Comparison of ENCODE assay signal across 8 cellular contexts in genomic region chr19:17859533-17860330, GRCh38. TPM values are rescaled to one million over a fixed set of nuclear protein-coding genes. Genes with fewer than 3 reads are reported as not detected.
A peak's percentile ranks its signal among the peaks of the same experiment; 100 is the strongest.
DNase-seq lines count a peak whose midpoint lies in the region; ATAC-seq and TF ChIP-seq lines count a peak whose summit lies in the region.

Gene RPL18A (plus strand): TSS chr19:17859910. CDS start chr19:17859957, 47 bp downstream.

- ATAC-seq in GM18907 (IDR thresholded peaks at IDR 0.05; ENCODE audit: unreplicated experiment) (peak; percentile 94), HG03175 (IDR thresholded peaks at IDR 0.05; ENCODE audit: unreplicated experiment) (peak; percentile 92), activated B cell treated with CpG ODN at 0.5 μM for 24 hours (ENCODE audit: low read depth) (peak; percentile 91)

- H3K27ac Mint-ChIP-seq in activated B cell treated with CpG ODN at 0.5 μM for 24 hours = peak within 1 kb of the TSS; percentile 98

- intact Hi-C loops in activated B cell treated with CpG ODN at 0.5 μM for 24 hours (cut with micrococcal nuclease) = loop anchor here (1.0 to 10.0 kb wide), 8 partner anchors 15 to 407 kb away; partner anchors contain the start of genes COLGALT1 and UNC13A

- TF ChIP-seq CTCF in activated B cell treated with CpG ODN at 0.5 μM for 24 hours (IDR thresholded peaks at IDR 0.05) = no peak

- CTCF ChIA-PET in activated B cell treated with CpG ODN at 0.5 μM for 24 hours (lab: Charles Lee) = interaction anchor here (0.6 to 5.7 kb wide), 26 partner anchors 9 to 337 kb away, joined by 3 to 201 read pairs (median 3); partner anchors contain the start of genes B3GNT3, CCDC124, JAK3 and MAP1S

- no peaks in the 10 kb centered on the region for H3K9me3 Mint-ChIP-seq in activated B cell treated with CpG ODN at 0.5 μM for 24 hours

- H3K4me1 Mint-ChIP-seq in activated B cell treated with CpG ODN at 0.5 μM for 24 hours = peaks cover 47% of the 10 kb centered on the region

- peak within 1 kb of the TSS; percentile 99 for H3K4me3 Mint-ChIP-seq in activated B cell treated with CpG ODN at 0.5 μM for 24 hours

- no peaks in the 10 kb centered on the region for H3K27me3 Mint-ChIP-seq in activated B cell treated with CpG ODN at 0.5 μM for 24 hours

- POLR2A ChIA-PET in activated B cell treated with CpG ODN at 0.5 μM for 24 hours (lab: Charles Lee) = interaction anchor here (0.5 to 4.2 kb wide), 66 partner anchors 9 to 1701 kb away, joined by 3 to 299 read pairs (median 4); partner anchors contain the start of genes ARRDC2, BST2, CCDC124 and FCHO1

- DNase-seq in AG08396 (ENCODE audit: low spot score) (peak; percentile 98), NCI-H226 (peak; percentile 99), activated B cell treated with CpG ODN at 0.5 μM for 24 hours (peak; percentile 85), inferior parietal cortex (ENCODE audit: extremely low spot score) (peak; percentile 99)
- peak; percentile 99 for DNase-seq in central memory CD4-positive, alpha-beta T cell
- peak; percentile 97 to 98 for DNase-seq in stimulated activated CD4-positive, alpha-beta T cell treated with anti-CD3 and anti-CD28 coated beads, Interleukin-12 subunit alpha, Interleukin-12 subunit beta, amount 100 ng/mL, for 24 hours (ENCODE audit: low read depth in 2 of 2)

- H3K36me3 Mint-ChIP-seq in activated B cell treated with CpG ODN at 0.5 μM for 24 hours (ENCODE audit: low read depth) = peaks cover 50% of the 10 kb centered on the region

RNA-seq across cellular contexts. Expression of gene RPL18A, which starts in this region (rescaled TPM):
- 4,113 and 4,404 TPM in 2 replicates for total RNA-seq in activated B cell treated with CpG ODN at 0.5 μM for 24 hours

Comparison
In these comparisons a context has a peak if more than half of its experiments do, and no peak if none do; other contexts are left out.
1. Peak in every context shown above with its lines: DNase-seq and ATAC-seq.